ENCODE assay signal across 14 cellular contexts in genomic region chr20:58880994-58881752, GRCh38. TPM values are rescaled to one million over a fixed set of nuclear protein-coding genes. Genes with fewer than 3 reads are reported as not detected.
A peak's percentile ranks its signal among the peaks of the same experiment; 100 is the strongest.
DNase-seq lines count a peak whose midpoint lies in the region; ATAC-seq and TF ChIP-seq lines count a peak whose summit lies in the region.
"Had no signal": no experiment of that assay in that cellular context is flagged by ENCODE, and none has a peak within 500 bp of the region (broad histone marks: within the 10 kb centered on the region; RNA-seq: fewer than 3 reads in every experiment).

No MANE protein-coding gene starts in this region.

- intact Hi-C loops in Caco-2 (cut with micrococcal nuclease; ENCODE audit: unreplicated experiment), result no loop called here

- ATAC-seq in GM19324 (IDR thresholded peaks at IDR 0.05; ENCODE audit: low FRiP score, unreplicated experiment), result no peak
- ATAC-seq: left lobe of liver had no signal

- no peaks in the 10 kb centered on the region for H3K36me3 Mint-ChIP-seq in Caco-2 (ENCODE audit: insufficient read depth, unreplicated experiment)
- peaks cover 5% of the 10 kb centered on the region for H3K36me3 Mint-ChIP-seq in glutamatergic neuron (ENCODE audit: unreplicated experiment)

- H3K27me3 Mint-ChIP-seq in Caco-2 (ENCODE audit: insufficient read depth, unreplicated experiment), result peaks cover 33% of the 10 kb centered on the region
- no peaks in the 10 kb centered on the region for H3K27me3 Mint-ChIP-seq in glutamatergic neuron (ENCODE audit: unreplicated experiment)

- H3K27ac ChIP-seq in HEK293 (ENCODE audit: extremely low read depth, low read depth, low read length) (no peak overlapping the region), RWPE1 (no peak overlapping the region)
- H3K27ac ChIP-seq: neutrophil had no signal

- H3K9me3 Mint-ChIP-seq in Caco-2 (ENCODE audit: unreplicated experiment) (no peaks in the 10 kb centered on the region), glutamatergic neuron (ENCODE audit: unreplicated experiment) (no peaks in the 10 kb centered on the region)

- TF ChIP-seq CTCF in Caco-2 (IDR thresholded peaks at IDR 0.05; ENCODE audit: insufficient read depth in 1 of 2, low read depth in 1 of 2, low read length in 1 of 2, severe bottlenecking in 1 of 2, unreplicated experiment in 1 of 2), result peak; percentile 30 to 36
- TF ChIP-seq CTCF in HEK293 (tag by site-specific recombination; IDR thresholded peaks at IDR 0.05), result no peak
- 0 out of 2 replicates have a peak, but pooled peaks have one; percentile 12 for TF ChIP-seq CTCF in RWPE1 (conservative IDR thresholded peaks at IDR 0.05; ENCODE audit: low read depth)
- peak; percentile 28 for TF ChIP-seq CTCF in glutamatergic neuron (IDR thresholded peaks at IDR 0.05; ENCODE audit: partially characterized antibody, unreplicated experiment)

- no peak overlapping the region for H3K4me3 ChIP-seq in Caco-2 (ENCODE audit: low read depth, low read length)
- no peak overlapping the region for H3K4me3 ChIP-seq in HEK293 (ENCODE audit: low read depth, low read length)
- H3K4me3 ChIP-seq in MG63, result no peak overlapping the region

- CTCF ChIA-PET in Caco-2 (lab: Charles Lee) (no interaction called here), HEK293 (lab: Yijun Ruan, JAX) (interaction anchor here (0.7 kb wide), 1 partner anchor 8 kb away, joined by 5 read pairs; no protein-coding TSS in a partner anchor), RWPE1 (lab: Yijun Ruan, JAX) (interaction anchor here (0.5 kb wide), 1 partner anchor 86 kb away, joined by 6 read pairs; no protein-coding TSS in a partner anchor)

- no peaks in the 10 kb centered on the region for H3K36me3 ChIP-seq in Caco-2 (ENCODE audit: control insufficient read depth, insufficient read depth, low read length)
- H3K36me3 ChIP-seq in HEK293 (ENCODE audit: control insufficient read depth in 2 of 2, insufficient read depth in 1 of 2, low read length in 2 of 2), result no peaks in the 10 kb centered on the region
- H3K36me3 ChIP-seq in MG63, result no peaks in the 10 kb centered on the region
- H3K36me3 ChIP-seq: neutrophil had no signal

- H3K4me1 ChIP-seq in Caco-2 (0 out of 2 replicates have a peak, but pooled peaks cover 5% of the 10 kb centered on the region), HEK293 (ENCODE audit: control insufficient read depth, insufficient read depth, low read length) (no peaks in the 10 kb centered on the region)

- peaks cover 12% of the 10 kb centered on the region for H3K4me1 Mint-ChIP-seq in Caco-2 (ENCODE audit: low read depth, unreplicated experiment)
- H3K4me1 Mint-ChIP-seq in glutamatergic neuron (ENCODE audit: low read depth, unreplicated experiment), result peaks cover 68% of the 10 kb centered on the region

- no TSS peak for BruUV-seq in Caco-2 (replicated peaks; lab: Mats Ljungman, UMichigan)

- DNase-seq in Caco-2, result no peak
- no peak for DNase-seq in RWPE1 (ENCODE audit: low spot score)
- DNase-seq in glutamatergic neuron, result no peak
- DNase-seq in MG63, result no peak
- DNase-seq in NCI-H226, result no peak
- DNase-seq in DMS53 (lab: John Stamatoyannopoulos, UW), result no peak
- DNase-seq: activated CD4-positive, CD25-positive, alpha-beta regulatory T cell treated with anti-CD3 and anti-CD28 coated beads, Interleukin-2, amount 50 U/mL, for 72 hours; activated effector memory CD4-positive, alpha-beta T cell treated with Interleukin-2 at 50 U/mL for 16 hours; NCI-H2029 had no signal

- POLR2A ChIA-PET in Caco-2 (lab: Charles Lee), result no interaction called here
- POLR2A ChIA-PET in HEK293 (lab: Yijun Ruan, JAX), result no interaction called here
- POLR2A ChIA-PET in RWPE1 (lab: Yijun Ruan, JAX; ENCODE audit: low non-redundant PET), result no interaction called here

- H3K4me3 Mint-ChIP-seq in Caco-2 (ENCODE audit: unreplicated experiment) (no peak overlapping the region), glutamatergic neuron (ENCODE audit: unreplicated experiment) (peak overlapping the region; percentile 60)

- H3K27me3 ChIP-seq in Caco-2 (replicated peaks; ENCODE audit: control insufficient read depth, insufficient read depth, low read length), result peaks cover 5% of the 10 kb centered on the region; the same call in 1 of the 2 replicates
- 0 out of 2 replicates have a peak, but pooled peaks cover 6% of the 10 kb centered on the region for H3K27me3 ChIP-seq in MG63

- H3K9me3 ChIP-seq in Caco-2 (peaks cover 7% of the 10 kb centered on the region), HEK293 (ENCODE audit: control insufficient read depth, insufficient read depth, low read depth, low read length) (no peaks in the 10 kb centered on the region), MG63 (no peaks in the 10 kb centered on the region)
- H3K9me3 ChIP-seq: neutrophil had no signal

- H3K27ac Mint-ChIP-seq in Caco-2 (ENCODE audit: unreplicated experiment) (no peak overlapping the region), glutamatergic neuron (ENCODE audit: unreplicated experiment) (peak overlapping the region; percentile 24)

TF ChIP-seq in HEK293, 187 proteins besides CTCF, POLR2A, EP300 and RAD21:
- TF ChIP-seq ZNF629 (tag by site-specific recombination; IDR thresholded peaks at IDR 0.05) (0 out of 2 replicates have a peak, but pooled peaks have one; percentile 20), RBAK (tag by site-specific recombination; IDR thresholded peaks at IDR 0.05) (no peak), PRDM1 (tag by site-specific recombination; IDR thresholded peaks at IDR 0.05) (0 out of 2 replicates have a peak, but pooled peaks have one; percentile 16), ZNF654 (tag by site-specific recombination; IDR thresholded peaks at IDR 0.05; ENCODE audit: low read depth) (peak; percentile 10; the same call in 1 of the 2 replicates), GLIS1 (tag by site-specific recombination; IDR thresholded peaks at IDR 0.05) (peak; percentile 9; the same call in 1 of the 2 replicates), ZSCAN16 (tag by site-specific recombination; IDR thresholded peaks at IDR 0.05) (no peak), ZNF37A (tag by site-specific recombination; IDR thresholded peaks at IDR 0.05) (no peak), ZIC2 (tag by site-specific recombination; IDR thresholded peaks at IDR 0.05) (peak; percentile 89), ZFHX2 (tag by site-specific recombination; conservative IDR thresholded peaks at IDR 0.05) (no peak)

RNA-seq across cellular contexts. Expression of gene GNAS, which starts 28.7 kb away (rescaled TPM):
- total RNA-seq in Caco-2 (2022) (1,877 and 1,936 TPM in 2 replicates), glutamatergic neuron (ENCODE audit: unreplicated experiment) (1,989 TPM)
- total RNA-seq in MG63 (2014; rRNA removed; shearing (Covaris generic); ENCODE audit: low replicate concordance), result 494 and 560 TPM in 2 replicates

RNA-seq across cellular contexts. Expression of gene GNAS-AS1, which starts 30.5 kb away (rescaled TPM):
- total RNA-seq in Caco-2 (2022), result 4.2 and 5.1 TPM in 2 replicates
- 11.7 TPM for total RNA-seq in glutamatergic neuron (ENCODE audit: unreplicated experiment)
- 1.1 and 1.7 TPM in 2 replicates for total RNA-seq in MG63 (2014; rRNA removed; shearing (Covaris generic); ENCODE audit: low replicate concordance)
- total RNA-seq: glomerular endothelial cell had no signal
